ENCODE assay signal across 1 cellular context in genomic region chrX:104566921-104567501, GRCh38.
TF ChIP-seq lines count a peak whose summit lies in the region.

No MANE protein-coding gene starts in this region.

TF ChIP-seq in H1, 55 proteins besides CTCF, POLR2A, EP300 and RAD21:
- TF ChIP-seq SRF (IDR thresholded peaks at IDR 0.05; ENCODE audit: low read depth, low read length) (no peak), CBX8 (IDR thresholded peaks at IDR 0.05; ENCODE audit: borderline replicate concordance, low read depth, low read length) (no peak), KDM4A (IDR thresholded peaks at IDR 0.05; ENCODE audit: low read depth, low read length, severe bottlenecking) (peak; percentile 43), EZH2 (IDR thresholded peaks at IDR 0.05; ENCODE audit: low read depth, low read length, severe bottlenecking) (peak; percentile 79), TAF1 (IDR thresholded peaks at IDR 0.05; ENCODE audit: low read depth, low read length) (no peak), POLR2AphosphoS5 (IDR thresholded peaks at IDR 0.05; ENCODE audit: low read depth, low read length) (no peak), TAF7 (optimal IDR thresholded peaks at IDR 0.05; ENCODE audit: borderline replicate concordance, low read depth, low read length) (no peak), TBP (IDR thresholded peaks at IDR 0.05; ENCODE audit: low read depth, low read length) (no peak), SUZ12 (IDR thresholded peaks at IDR 0.05; ENCODE audit: low read length) (peak; percentile 84), CEBPB (IDR thresholded peaks at IDR 0.05; ENCODE audit: low read depth, low read length) (no peak)
